In genomic region chr5:128537999-128538248, GRCh38 we compare ENCODE assay signal across 10 cellular contexts. TPM values are rescaled to one million over a fixed set of nuclear protein-coding genes. Genes with fewer than 3 reads are reported as not detected.
DNase-seq lines count a peak whose midpoint lies in the region; TF ChIP-seq lines count a peak whose summit lies in the region.
"Had no signal": no experiment of that assay in that cellular context is flagged by ENCODE, and none has a peak within 500 bp of the region (broad histone marks: within the 10 kb centered on the region; RNA-seq: fewer than 3 reads in every experiment).

Gene FBN2 (minus strand): TSS chr5:128538245. CDS start chr5:128537603, 642 bp downstream.

- intact Hi-C loops in A673 (cut with micrococcal nuclease; ENCODE audit: unreplicated experiment) (no loop called here), esophagus squamous epithelium (cut with DNase I) (no loop called here)

- TF ChIP-seq POLR2A in esophagus squamous epithelium (IDR thresholded peaks at IDR 0.05): no peak

- no peak within 1 kb of the TSS for H3K27ac ChIP-seq in A673 (ENCODE audit: low read depth, low read length, poor library complexity, severe bottlenecking)
- H3K27ac ChIP-seq in esophagus squamous epithelium: peak within 1 kb of the TSS in 1 of 4 donors; percentile 11

- no TSS peak for BruUV-seq in A673 (replicated peaks; lab: Mats Ljungman, UMichigan)

- H3K4me1 ChIP-seq in A673 (ENCODE audit: insufficient read depth, low read length, poor library complexity, severe bottlenecking) (no peaks in the 10 kb centered on the region), esophagus squamous epithelium (peaks cover 15 to 33% (median 19%) of the 10 kb centered on the region in 3 donors), neuron (ENCODE audit: insufficient read depth, low read length) (peaks cover 9% of the 10 kb centered on the region)

- DNase-seq in A673 (ENCODE audit: low spot score) (no peak), LHCN-M2 (ENCODE audit: low read depth) (no peak), esophagus squamous epithelium (lab: John Stamatoyannopoulos, UW) (no peak), NCI-H774 (lab: John Stamatoyannopoulos, UW) (no peak), C1 segment of cervical spinal cord (lab: John Stamatoyannopoulos, UW) (no peak), superior temporal gyrus (ENCODE audit: extremely low spot score) (no peak), Kasumi-1 (lab: John Stamatoyannopoulos, UW) (no peak)
- DNase-seq: activated T-cell treated with anti-CD3 and anti-CD28 coated beads for 4 hours; CD4-positive, CD25-positive, alpha-beta regulatory T cell had no signal

- 0 to 6% methylated on average over 10 to 14 of the region's 26 CpGs for WGBS in esophagus squamous epithelium, 2 donors

- CTCF ChIA-PET in A673 (lab: Charles Lee): no interaction called here

- H3K36me3 ChIP-seq in A673 (ENCODE audit: insufficient read depth, low read length, poor library complexity, severe bottlenecking): no peaks in the 10 kb centered on the region
- no peaks in the 10 kb centered on the region for H3K36me3 ChIP-seq in esophagus squamous epithelium
- no peaks in the 10 kb centered on the region for H3K36me3 ChIP-seq in neuron (ENCODE audit: insufficient read depth, low read length)

- no peaks in the 10 kb centered on the region for H3K9me3 ChIP-seq in A673 (ENCODE audit: low read depth, low read length, poor library complexity, severe bottlenecking)
- H3K9me3 ChIP-seq in esophagus squamous epithelium: no peaks in the 10 kb centered on the region
- no peaks in the 10 kb centered on the region for H3K9me3 ChIP-seq in neuron (ENCODE audit: low read length)

- H2AFZ ChIP-seq in neuron (ENCODE audit: low read depth, low read length): peak within 1 kb of the TSS; percentile 98

- H3K27me3 ChIP-seq in A673 (replicated peaks; ENCODE audit: insufficient read depth, low read depth, low read length, poor library complexity) (peaks cover 66% of the 10 kb centered on the region), esophagus squamous epithelium (peaks cover 3 to 48% (median 16%) of the 10 kb centered on the region in 4 donors), neuron (ENCODE audit: insufficient read depth, low read length) (no peaks in the 10 kb centered on the region)

- H3K4me3 ChIP-seq in A673 (ENCODE audit: low read depth, low read length, poor library complexity, severe bottlenecking): peak within 1 kb of the TSS; percentile 27
- peak within 1 kb of the TSS; percentile 38 to 68 (median 48) for H3K4me3 ChIP-seq in esophagus squamous epithelium
- H3K4me3 ChIP-seq in neuron (ENCODE audit: low read length): peak within 1 kb of the TSS; percentile 51

- POLR2A ChIA-PET in A673 (lab: Charles Lee; ENCODE audit: low non-redundant PET): no interaction called here

- TF ChIP-seq CTCF in A673 (conservative IDR thresholded peaks at IDR 0.05; ENCODE audit: low read depth, low read length) (no peak), esophagus squamous epithelium (IDR thresholded peaks at IDR 0.05) (no peak)

RNA-seq across cellular contexts. Expression of gene FBN2, which starts in this region (rescaled TPM):
- total RNA-seq in A673 (2021) (1.6 and 6.1 TPM in 2 replicates), LHCN-M2 (2014; rRNA removed) (25.4 and 27.4 TPM in 2 replicates), esophagus squamous epithelium (1 to 10 TPM in 2 of 4 donors, under 1 TPM in 2; 0.57 to 4.4 (median 1.6) TPM)
- polyA plus RNA-seq in LHCN-M2 (2012): 12.6 TPM
- total RNA-seq: CD4-positive, CD25-positive, alpha-beta regulatory T cell had no signal
- polyA plus RNA-seq: CD4-positive, CD25-positive, alpha-beta regulatory T cell had no signal
